3 cellular contexts compared by ENCODE assay signal in the genomic region with DNA sequence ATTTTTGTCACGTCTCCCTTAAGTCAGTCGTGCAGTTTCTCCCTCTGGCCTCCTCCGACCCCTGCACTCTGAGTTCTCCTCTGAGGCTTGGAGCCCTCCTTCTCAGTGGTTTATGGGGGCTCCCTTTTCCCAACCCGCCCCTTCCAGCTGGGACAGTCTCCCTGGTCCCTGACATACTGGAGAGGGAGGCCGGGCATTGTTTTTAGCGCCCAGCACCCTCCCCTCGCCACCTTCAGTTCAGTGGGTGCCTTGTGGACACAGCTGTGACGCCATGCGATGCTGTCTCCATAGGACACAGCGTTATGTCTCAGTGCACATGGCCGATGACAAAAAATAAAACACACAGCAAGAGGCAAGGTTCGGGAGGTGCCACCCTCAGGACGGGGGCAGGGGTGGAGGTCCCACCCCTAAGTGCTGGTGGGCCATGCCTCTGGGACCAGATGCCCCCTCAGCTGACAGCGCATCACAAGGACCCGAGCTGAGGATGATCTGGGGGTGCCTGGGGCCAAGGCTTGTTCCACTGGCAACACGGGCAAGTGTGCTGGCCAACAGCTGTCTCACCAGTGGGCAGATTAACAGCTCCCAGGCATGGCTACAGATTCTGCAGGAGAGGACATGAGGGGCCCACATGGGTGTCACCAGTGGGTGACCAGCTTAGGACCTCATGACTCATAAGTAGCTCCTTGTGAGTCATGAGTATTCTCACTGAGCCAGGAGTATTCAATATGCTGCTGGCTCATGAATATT.
TF ChIP-seq lines count a peak whose summit lies in the region.

No MANE protein-coding gene starts in this region.

TF ChIP-seq in SK-N-SH treated with all-trans-retinoic acid at 6 μM for 48 hours, 23 proteins besides CTCF, POLR2A, EP300 and RAD21:
- TF ChIP-seq, protein P1, sequence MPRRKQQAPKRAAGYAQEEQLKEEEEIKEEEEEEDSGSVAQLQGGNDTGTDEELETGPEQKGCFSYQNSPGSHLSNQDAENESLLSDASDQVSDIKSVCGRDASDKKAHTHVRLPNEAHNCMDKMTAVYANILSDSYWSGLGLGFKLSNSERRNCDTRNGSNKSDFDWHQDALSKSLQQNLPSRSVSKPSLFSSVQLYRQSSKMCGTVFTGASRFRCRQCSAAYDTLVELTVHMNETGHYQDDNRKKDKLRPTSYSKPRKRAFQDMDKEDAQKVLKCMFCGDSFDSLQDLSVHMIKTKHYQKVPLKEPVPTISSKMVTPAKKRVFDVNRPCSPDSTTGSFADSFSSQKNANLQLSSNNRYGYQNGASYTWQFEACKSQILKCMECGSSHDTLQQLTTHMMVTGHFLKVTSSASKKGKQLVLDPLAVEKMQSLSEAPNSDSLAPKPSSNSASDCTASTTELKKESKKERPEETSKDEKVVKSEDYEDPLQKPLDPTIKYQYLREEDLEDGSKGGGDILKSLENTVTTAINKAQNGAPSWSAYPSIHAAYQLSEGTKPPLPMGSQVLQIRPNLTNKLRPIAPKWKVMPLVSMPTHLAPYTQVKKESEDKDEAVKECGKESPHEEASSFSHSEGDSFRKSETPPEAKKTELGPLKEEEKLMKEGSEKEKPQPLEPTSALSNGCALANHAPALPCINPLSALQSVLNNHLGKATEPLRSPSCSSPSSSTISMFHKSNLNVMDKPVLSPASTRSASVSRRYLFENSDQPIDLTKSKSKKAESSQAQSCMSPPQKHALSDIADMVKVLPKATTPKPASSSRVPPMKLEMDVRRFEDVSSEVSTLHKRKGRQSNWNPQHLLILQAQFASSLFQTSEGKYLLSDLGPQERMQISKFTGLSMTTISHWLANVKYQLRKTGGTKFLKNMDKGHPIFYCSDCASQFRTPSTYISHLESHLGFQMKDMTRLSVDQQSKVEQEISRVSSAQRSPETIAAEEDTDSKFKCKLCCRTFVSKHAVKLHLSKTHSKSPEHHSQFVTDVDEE (CRISPR knock-in tag; IDR thresholded peaks at IDR 0.05): no peak
- TF ChIP-seq RARB (CRISPR knock-in tag; IDR thresholded peaks at IDR 0.05) (no peak), ARNTL (CRISPR knock-in tag; IDR thresholded peaks at IDR 0.05; ENCODE audit: borderline replicate concordance, low read depth) (no peak), ZFP30 (CRISPR knock-in tag; IDR thresholded peaks at IDR 0.05) (no peak), CSDC2 (CRISPR knock-in tag; IDR thresholded peaks at IDR 0.05) (no peak), TOX (CRISPR knock-in tag; IDR thresholded peaks at IDR 0.05; ENCODE audit: borderline replicate concordance) (no peak), GLIS3 (CRISPR knock-in tag; IDR thresholded peaks at IDR 0.05) (no peak), ZNF70 (CRISPR knock-in tag; IDR thresholded peaks at IDR 0.05) (no peak), OSR1 (CRISPR knock-in tag; IDR thresholded peaks at IDR 0.05) (no peak)
- TF ChIP-seq, protein P2, sequence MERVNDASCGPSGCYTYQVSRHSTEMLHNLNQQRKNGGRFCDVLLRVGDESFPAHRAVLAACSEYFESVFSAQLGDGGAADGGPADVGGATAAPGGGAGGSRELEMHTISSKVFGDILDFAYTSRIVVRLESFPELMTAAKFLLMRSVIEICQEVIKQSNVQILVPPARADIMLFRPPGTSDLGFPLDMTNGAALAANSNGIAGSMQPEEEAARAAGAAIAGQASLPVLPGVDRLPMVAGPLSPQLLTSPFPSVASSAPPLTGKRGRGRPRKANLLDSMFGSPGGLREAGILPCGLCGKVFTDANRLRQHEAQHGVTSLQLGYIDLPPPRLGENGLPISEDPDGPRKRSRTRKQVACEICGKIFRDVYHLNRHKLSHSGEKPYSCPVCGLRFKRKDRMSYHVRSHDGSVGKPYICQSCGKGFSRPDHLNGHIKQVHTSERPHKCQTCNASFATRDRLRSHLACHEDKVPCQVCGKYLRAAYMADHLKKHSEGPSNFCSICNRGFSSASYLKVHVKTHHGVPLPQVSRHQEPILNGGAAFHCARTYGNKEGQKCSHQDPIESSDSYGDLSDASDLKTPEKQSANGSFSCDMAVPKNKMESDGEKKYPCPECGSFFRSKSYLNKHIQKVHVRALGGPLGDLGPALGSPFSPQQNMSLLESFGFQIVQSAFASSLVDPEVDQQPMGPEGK (CRISPR knock-in tag; IDR thresholded peaks at IDR 0.05; ENCODE audit: borderline replicate concordance): no peak
- TF ChIP-seq, protein P3, sequence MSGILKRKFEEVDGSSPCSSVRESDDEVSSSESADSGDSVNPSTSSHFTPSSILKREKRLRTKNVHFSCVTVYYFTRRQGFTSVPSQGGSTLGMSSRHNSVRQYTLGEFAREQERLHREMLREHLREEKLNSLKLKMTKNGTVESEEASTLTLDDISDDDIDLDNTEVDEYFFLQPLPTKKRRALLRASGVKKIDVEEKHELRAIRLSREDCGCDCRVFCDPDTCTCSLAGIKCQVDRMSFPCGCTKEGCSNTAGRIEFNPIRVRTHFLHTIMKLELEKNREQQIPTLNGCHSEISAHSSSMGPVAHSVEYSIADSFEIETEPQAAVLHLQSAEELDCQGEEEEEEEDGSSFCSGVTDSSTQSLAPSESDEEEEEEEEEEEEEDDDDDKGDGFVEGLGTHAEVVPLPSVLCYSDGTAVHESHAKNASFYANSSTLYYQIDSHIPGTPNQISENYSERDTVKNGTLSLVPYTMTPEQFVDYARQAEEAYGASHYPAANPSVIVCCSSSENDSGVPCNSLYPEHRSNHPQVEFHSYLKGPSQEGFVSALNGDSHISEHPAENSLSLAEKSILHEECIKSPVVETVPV (CRISPR knock-in tag; IDR thresholded peaks at IDR 0.05): no peak

TF ChIP-seq in SK-N-SH, 30 proteins besides CTCF, POLR2A, EP300 and RAD21 (continued from another document):
- TF ChIP-seq SMC3 (IDR thresholded peaks at IDR 0.05; ENCODE audit: low read depth, low read length): no peak
- TF ChIP-seq RCOR1 (IDR thresholded peaks at IDR 0.05; ENCODE audit: low read length): no peak
- TF ChIP-seq, protein P4, sequence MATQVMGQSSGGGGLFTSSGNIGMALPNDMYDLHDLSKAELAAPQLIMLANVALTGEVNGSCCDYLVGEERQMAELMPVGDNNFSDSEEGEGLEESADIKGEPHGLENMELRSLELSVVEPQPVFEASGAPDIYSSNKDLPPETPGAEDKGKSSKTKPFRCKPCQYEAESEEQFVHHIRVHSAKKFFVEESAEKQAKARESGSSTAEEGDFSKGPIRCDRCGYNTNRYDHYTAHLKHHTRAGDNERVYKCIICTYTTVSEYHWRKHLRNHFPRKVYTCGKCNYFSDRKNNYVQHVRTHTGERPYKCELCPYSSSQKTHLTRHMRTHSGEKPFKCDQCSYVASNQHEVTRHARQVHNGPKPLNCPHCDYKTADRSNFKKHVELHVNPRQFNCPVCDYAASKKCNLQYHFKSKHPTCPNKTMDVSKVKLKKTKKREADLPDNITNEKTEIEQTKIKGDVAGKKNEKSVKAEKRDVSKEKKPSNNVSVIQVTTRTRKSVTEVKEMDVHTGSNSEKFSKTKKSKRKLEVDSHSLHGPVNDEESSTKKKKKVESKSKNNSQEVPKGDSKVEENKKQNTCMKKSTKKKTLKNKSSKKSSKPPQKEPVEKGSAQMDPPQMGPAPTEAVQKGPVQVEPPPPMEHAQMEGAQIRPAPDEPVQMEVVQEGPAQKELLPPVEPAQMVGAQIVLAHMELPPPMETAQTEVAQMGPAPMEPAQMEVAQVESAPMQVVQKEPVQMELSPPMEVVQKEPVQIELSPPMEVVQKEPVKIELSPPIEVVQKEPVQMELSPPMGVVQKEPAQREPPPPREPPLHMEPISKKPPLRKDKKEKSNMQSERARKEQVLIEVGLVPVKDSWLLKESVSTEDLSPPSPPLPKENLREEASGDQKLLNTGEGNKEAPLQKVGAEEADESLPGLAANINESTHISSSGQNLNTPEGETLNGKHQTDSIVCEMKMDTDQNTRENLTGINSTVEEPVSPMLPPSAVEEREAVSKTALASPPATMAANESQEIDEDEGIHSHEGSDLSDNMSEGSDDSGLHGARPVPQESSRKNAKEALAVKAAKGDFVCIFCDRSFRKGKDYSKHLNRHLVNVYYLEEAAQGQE (IDR thresholded peaks at IDR 0.05; ENCODE audit: low read depth, low read length): no peak
- TF ChIP-seq TEAD4 (IDR thresholded peaks at IDR 0.05; ENCODE audit: borderline replicate concordance, insufficient read depth): no peak
- no peak for TF ChIP-seq CHD2 (IDR thresholded peaks at IDR 0.05; ENCODE audit: low read length, partially characterized antibody)
- no peak for TF ChIP-seq RXRA (IDR thresholded peaks at IDR 0.05; ENCODE audit: borderline replicate concordance, low read depth)
- TF ChIP-seq YY1 (IDR thresholded peaks at IDR 0.05; ENCODE audit: low read depth): no peak
- TF ChIP-seq FOXJ3 (CRISPR knock-in tag; IDR thresholded peaks at IDR 0.05): no peak
- no peak for TF ChIP-seq ELF1 (IDR thresholded peaks at IDR 0.05)
- TF ChIP-seq GABPA (IDR thresholded peaks at IDR 0.05; ENCODE audit: low read depth): no peak
- TF ChIP-seq NFIC (IDR thresholded peaks at IDR 0.05; ENCODE audit: borderline replicate concordance): no peak
- no peak for TF ChIP-seq EZH2phosphoT487 (IDR thresholded peaks at IDR 0.05; ENCODE audit: borderline replicate concordance, low read depth)
- TF ChIP-seq, protein P5, sequence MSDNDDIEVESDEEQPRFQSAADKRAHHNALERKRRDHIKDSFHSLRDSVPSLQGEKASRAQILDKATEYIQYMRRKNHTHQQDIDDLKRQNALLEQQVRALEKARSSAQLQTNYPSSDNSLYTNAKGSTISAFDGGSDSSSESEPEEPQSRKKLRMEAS (IDR thresholded peaks at IDR 0.05; ENCODE audit: low read depth): no peak
- TF ChIP-seq FOSL2 (IDR thresholded peaks at IDR 0.05; ENCODE audit: borderline replicate concordance, low read depth): no peak; the same call in 1 of the 2 replicates
- no peak for TF ChIP-seq TAF1 (IDR thresholded peaks at IDR 0.05; ENCODE audit: borderline replicate concordance, low read depth, low read length)
- no peak for TF ChIP-seq NRF1 (IDR thresholded peaks at IDR 0.05; ENCODE audit: low read depth, low read length)

TF ChIP-seq in WTC11, 78 proteins besides CTCF, POLR2A, EP300 and RAD21 (continued from another document):
- TF ChIP-seq, protein P6, sequence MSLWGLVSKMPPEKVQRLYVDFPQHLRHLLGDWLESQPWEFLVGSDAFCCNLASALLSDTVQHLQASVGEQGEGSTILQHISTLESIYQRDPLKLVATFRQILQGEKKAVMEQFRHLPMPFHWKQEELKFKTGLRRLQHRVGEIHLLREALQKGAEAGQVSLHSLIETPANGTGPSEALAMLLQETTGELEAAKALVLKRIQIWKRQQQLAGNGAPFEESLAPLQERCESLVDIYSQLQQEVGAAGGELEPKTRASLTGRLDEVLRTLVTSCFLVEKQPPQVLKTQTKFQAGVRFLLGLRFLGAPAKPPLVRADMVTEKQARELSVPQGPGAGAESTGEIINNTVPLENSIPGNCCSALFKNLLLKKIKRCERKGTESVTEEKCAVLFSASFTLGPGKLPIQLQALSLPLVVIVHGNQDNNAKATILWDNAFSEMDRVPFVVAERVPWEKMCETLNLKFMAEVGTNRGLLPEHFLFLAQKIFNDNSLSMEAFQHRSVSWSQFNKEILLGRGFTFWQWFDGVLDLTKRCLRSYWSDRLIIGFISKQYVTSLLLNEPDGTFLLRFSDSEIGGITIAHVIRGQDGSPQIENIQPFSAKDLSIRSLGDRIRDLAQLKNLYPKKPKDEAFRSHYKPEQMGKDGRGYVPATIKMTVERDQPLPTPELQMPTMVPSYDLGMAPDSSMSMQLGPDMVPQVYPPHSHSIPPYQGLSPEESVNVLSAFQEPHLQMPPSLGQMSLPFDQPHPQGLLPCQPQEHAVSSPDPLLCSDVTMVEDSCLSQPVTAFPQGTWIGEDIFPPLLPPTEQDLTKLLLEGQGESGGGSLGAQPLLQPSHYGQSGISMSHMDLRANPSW (CRISPR knock-in tag; conservative IDR thresholded peaks at IDR 0.05; ENCODE audit: low read depth): no peak
- no peak for TF ChIP-seq FOXJ3 (CRISPR knock-in tag; IDR thresholded peaks at IDR 0.05; ENCODE audit: borderline replicate concordance)
- TF ChIP-seq IRF2 (CRISPR knock-in tag; IDR thresholded peaks at IDR 0.05; ENCODE audit: borderline replicate concordance, low read depth): no peak
- no peak for TF ChIP-seq CREM (CRISPR knock-in tag; IDR thresholded peaks at IDR 0.05)
- TF ChIP-seq, protein P7, sequence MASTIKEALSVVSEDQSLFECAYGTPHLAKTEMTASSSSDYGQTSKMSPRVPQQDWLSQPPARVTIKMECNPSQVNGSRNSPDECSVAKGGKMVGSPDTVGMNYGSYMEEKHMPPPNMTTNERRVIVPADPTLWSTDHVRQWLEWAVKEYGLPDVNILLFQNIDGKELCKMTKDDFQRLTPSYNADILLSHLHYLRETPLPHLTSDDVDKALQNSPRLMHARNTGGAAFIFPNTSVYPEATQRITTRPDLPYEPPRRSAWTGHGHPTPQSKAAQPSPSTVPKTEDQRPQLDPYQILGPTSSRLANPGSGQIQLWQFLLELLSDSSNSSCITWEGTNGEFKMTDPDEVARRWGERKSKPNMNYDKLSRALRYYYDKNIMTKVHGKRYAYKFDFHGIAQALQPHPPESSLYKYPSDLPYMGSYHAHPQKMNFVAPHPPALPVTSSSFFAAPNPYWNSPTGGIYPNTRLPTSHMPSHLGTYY (CRISPR knock-in tag; IDR thresholded peaks at IDR 0.05): no peak
- no peak for TF ChIP-seq ESRRA (CRISPR knock-in tag; IDR thresholded peaks at IDR 0.05; ENCODE audit: borderline replicate concordance)
- no peak for TF ChIP-seq NR2C2 (CRISPR knock-in tag; IDR thresholded peaks at IDR 0.05)
- no peak for TF ChIP-seq RORB (CRISPR knock-in tag; IDR thresholded peaks at IDR 0.05)
- TF ChIP-seq TP53 (CRISPR knock-in tag; IDR thresholded peaks at IDR 0.05): no peak
- no peak for TF ChIP-seq ZNF263 (CRISPR knock-in tag; IDR thresholded peaks at IDR 0.05; ENCODE audit: low read depth)
- no peak for TF ChIP-seq ETV6 (CRISPR knock-in tag; IDR thresholded peaks at IDR 0.05)
